Comparison of ENCODE assay signal across 8 cellular contexts in the genomic region with DNA sequence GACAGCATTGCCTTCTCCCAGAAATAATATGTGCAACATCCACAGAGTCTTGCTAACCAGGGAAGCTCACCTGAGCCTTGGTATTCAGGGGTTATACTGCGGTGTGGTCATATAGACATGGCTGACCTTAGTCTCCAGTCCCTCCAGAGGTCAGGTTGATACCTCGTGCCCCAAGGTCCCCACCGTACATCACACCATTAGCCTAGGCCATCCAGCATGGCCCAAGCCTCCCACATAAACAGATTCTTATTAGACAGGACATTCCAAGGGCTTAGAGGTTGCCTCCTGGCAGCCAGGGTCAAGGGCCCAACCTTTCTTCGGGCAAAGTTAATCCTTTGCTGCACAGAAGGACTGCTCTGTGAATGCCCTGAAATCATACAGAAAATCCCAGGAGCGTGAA. TPM values are rescaled to one million over a fixed set of nuclear protein-coding genes. Genes with fewer than 3 reads are reported as not detected.
"Had no signal": no experiment of that assay in that cellular context is flagged by ENCODE, and none has a peak within 500 bp of the region (broad histone marks: within the 10 kb centered on the region; RNA-seq: fewer than 3 reads in every experiment).

No MANE protein-coding gene starts in this region.

- H3K4me3 ChIP-seq: K562 had no signal

- DNase-seq: GOT3, H9, HCEC 1CT, HFFc6, IMR-90, KG1 had no signal

- ATAC-seq: K562 had no signal

RNA-seq across cellular contexts. Expression of gene ACAN, which starts 18.8 kb away (rescaled TPM):
- total RNA-seq: HT-29, K562 had no signal
- polyA plus RNA-seq: K562 had no signal
